1 cellular context compared by ENCODE assay signal in the genomic region with DNA sequence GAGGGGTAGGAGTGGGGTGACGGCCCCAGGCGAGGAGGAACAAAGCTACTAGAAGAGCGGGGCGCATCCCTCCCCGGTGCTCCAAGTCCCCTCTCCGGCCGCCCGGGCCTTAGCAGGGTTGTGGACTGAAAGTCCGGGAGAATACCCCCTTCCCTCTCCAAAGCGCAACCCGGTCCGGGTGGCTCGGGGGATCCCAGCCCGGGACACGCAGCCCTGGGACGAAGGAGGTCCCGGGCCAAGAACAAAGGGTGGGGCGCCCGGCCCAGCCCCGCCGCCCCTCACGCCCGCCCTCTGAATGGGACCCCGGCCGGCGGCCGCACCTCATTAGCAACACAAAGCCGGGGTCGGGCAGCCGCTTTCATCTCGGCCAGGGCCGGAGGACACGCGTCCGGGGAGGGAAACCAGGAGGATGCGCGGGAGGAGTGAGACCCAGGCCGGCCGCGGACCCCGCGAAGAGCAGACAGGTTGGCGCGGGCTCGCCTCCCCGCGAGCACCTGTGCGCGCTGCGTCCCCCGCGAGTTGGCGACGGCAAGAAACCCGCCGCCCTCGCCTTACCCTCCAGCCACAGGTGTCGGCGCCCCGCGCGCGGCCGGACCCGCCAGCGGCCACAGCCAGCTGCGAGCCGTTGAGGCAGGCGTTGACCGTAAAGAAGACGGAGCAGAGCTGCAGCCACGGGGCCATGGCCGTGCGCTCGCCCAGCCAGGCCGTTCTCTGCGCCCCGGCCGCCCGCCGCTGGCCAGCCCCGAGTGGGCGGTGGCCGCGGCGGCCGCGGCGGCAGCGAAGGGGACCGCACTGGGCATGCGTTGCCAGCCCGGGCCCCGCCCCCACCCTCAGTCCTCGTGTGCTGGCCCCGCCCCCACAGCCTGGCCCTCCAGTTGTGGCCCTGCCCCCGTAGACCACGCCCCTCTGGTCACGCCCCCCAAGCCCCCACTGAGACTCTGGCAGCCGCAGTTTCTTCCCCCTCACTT.
A peak's percentile ranks its signal among the peaks of the same experiment; 100 is the strongest.
TF ChIP-seq lines count a peak whose summit lies in the region.

TSS of gene IL17RD (minus strand) at position 748 of the 968 bp plus-strand sequence. CDS start at position 681, 67 bp downstream.

TF ChIP-seq in Ishikawa, 13 proteins besides CTCF, POLR2A, EP300 and RAD21 (continued from another document):
- TF ChIP-seq, protein P1, sequence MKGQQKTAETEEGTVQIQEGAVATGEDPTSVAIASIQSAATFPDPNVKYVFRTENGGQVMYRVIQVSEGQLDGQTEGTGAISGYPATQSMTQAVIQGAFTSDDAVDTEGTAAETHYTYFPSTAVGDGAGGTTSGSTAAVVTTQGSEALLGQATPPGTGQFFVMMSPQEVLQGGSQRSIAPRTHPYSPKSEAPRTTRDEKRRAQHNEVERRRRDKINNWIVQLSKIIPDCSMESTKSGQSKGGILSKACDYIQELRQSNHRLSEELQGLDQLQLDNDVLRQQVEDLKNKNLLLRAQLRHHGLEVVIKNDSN (IDR thresholded peaks at IDR 0.05) = no peak
- TF ChIP-seq TCF12 (IDR thresholded peaks at IDR 0.05; ENCODE audit: low read depth) = peak; percentile 34; the same call in 1 of the 2 replicates
- 0 out of 2 replicates have a peak, but pooled peaks have one; percentile 19 for TF ChIP-seq EGR1 (IDR thresholded peaks at IDR 0.05)
- peak; percentile 53; the same call in 1 of the 2 replicates for TF ChIP-seq MAX (IDR thresholded peaks at IDR 0.05)
- peak; percentile 76; the same call in 1 of the 2 replicates for TF ChIP-seq ZBTB7A (IDR thresholded peaks at IDR 0.05; ENCODE audit: low read depth)
